In genomic region chr9:18442629-18443491, GRCh38 we compare ENCODE assay signal across 8 cellular contexts.
DNase-seq lines count a peak whose midpoint lies in the region; ATAC-seq, FAIRE-seq and TF ChIP-seq lines count a peak whose summit lies in the region.

No MANE protein-coding gene starts in this region.

- H3K4me3 ChIP-seq in tibial artery, result no peak overlapping the region

- TF ChIP-seq CTCF in D721Med (IDR thresholded peaks at IDR 0.05; ENCODE audit: insufficient read depth, missing control alignments) (peak; percentile 97), nephron progenitor cell (IDR thresholded peaks at IDR 0.05) (peak; percentile 95), tibial artery (IDR thresholded peaks at IDR 0.05) (peak; percentile 70 to 81)

- peaks cover 21% of the 10 kb centered on the region for H3K4me1 Mint-ChIP-seq in nephron progenitor cell

- no peak overlapping the region for H3K4me3 Mint-ChIP-seq in nephron progenitor cell

- FAIRE-seq in D721Med (lab: Jason Lieb, UNC), result no peak

- H3K36me3 ChIP-seq in tibial artery, result no peaks in the 10 kb centered on the region

- H3K36me3 Mint-ChIP-seq in nephron progenitor cell (ENCODE audit: low read depth), result no peaks in the 10 kb centered on the region

- DNase-seq in D721Med (ENCODE audit: insufficient read length, low spot score) (peak; percentile 18), NCI-H82 treated with DMSO at 0.1 percent for 48 hours (lab: John Stamatoyannopoulos, UW; ENCODE audit: unreplicated experiment) (peak; percentile 66), fibroblast of gingiva (ENCODE audit: low read depth) (peak; percentile 80), nephron progenitor cell (peak; percentile 77), tibial artery (peak; percentile 62 to 78)
- DNase-seq in activated CD8-positive, alpha-beta memory T cell treated with anti-CD3 and anti-CD28 coated beads, Interleukin-2, amount 50 U/mL, for 48 hours, result peak; percentile 71

- no peak overlapping the region for H3K27ac Mint-ChIP-seq in nephron progenitor cell

- ATAC-seq in GM19467 (IDR thresholded peaks at IDR 0.05; ENCODE audit: unreplicated experiment) (peak; percentile 95), HG03469 (IDR thresholded peaks at IDR 0.05; ENCODE audit: unreplicated experiment) (peak; percentile 96)

- peaks cover 4% of the 10 kb centered on the region for H3K27me3 Mint-ChIP-seq in nephron progenitor cell (ENCODE audit: low read depth, poor library complexity)

- H3K27me3 ChIP-seq in tibial artery, result no peaks in the 10 kb centered on the region

- peaks cover 0 to 18% (median 7%) of the 10 kb centered on the region in 4 donors for H3K4me1 ChIP-seq in tibial artery

- intact Hi-C loops in tibial artery (cut with DNase I; ENCODE audit: low total_unique reads), result loop anchor here (5.0 kb wide), 1 partner anchor 186 kb away; no protein-coding TSS in a partner anchor

- H3K27ac ChIP-seq in tibial artery, result no peak overlapping the region

- H3K9me3 Mint-ChIP-seq in nephron progenitor cell, result no peaks in the 10 kb centered on the region

- H3K9me3 ChIP-seq in tibial artery, result no peaks in the 10 kb centered on the region

Comparison
In these comparisons a context has a peak if more than half of its experiments do, and no peak if none do; other contexts are left out.
1. DNase-seq: peak in every context shown above with its lines; median percentile 80 in fibroblast of gingiva; 77 in nephron progenitor cell; 71 in activated CD8-positive, alpha-beta memory T cell treated with anti-CD3 and anti-CD28 coated beads, Interleukin-2, amount 50 U/mL, for 48 hours; 70 in tibial artery; 66 in NCI-H82 treated with DMSO at 0.1 percent for 48 hours; 18 in D721Med.